In genomic region chr16:14263011-14263410, GRCh38 we compare ENCODE assay signal across 15 cellular contexts.
"Had no signal": no experiment of that assay in that cellular context is flagged by ENCODE, and none has a peak within 500 bp of the region (broad histone marks: within the 10 kb centered on the region; RNA-seq: fewer than 3 reads in every experiment).

No MANE protein-coding gene starts in this region.

- H3K27me3 Mint-ChIP-seq: activated CD4-positive, alpha-beta memory T cell treated with anti-CD3 and anti-CD28 coated beads for 36 hours; memory B cell had no signal

- H3K4me1 Mint-ChIP-seq: memory B cell, nephron progenitor cell had no signal

- H3K9me3 ChIP-seq: colonic mucosa, left ventricle myocardium inferior, tibial artery had no signal

- H3K4me3 Mint-ChIP-seq: activated CD4-positive, alpha-beta memory T cell treated with anti-CD3 and anti-CD28 coated beads for 36 hours; activated naive CD4-positive, alpha-beta T cell treated with anti-CD3 and anti-CD28 coated beads for 36 hours; activated T-cell treated with anti-CD3 and anti-CD28 coated beads, Interleukin-2, amount 50 U/mL, for 72 hours; memory B cell; nephron progenitor cell had no signal

- H3K9me3 Mint-ChIP-seq: activated CD4-positive, alpha-beta memory T cell treated with anti-CD3 and anti-CD28 coated beads for 36 hours; activated naive CD4-positive, alpha-beta T cell treated with anti-CD3 and anti-CD28 coated beads for 36 hours; activated T-cell treated with anti-CD3 and anti-CD28 coated beads, Interleukin-2, amount 50 U/mL, for 72 hours; memory B cell; nephron progenitor cell had no signal

- DNase-seq: activated CD4-positive, alpha-beta memory T cell treated with anti-CD3 and anti-CD28 coated beads for 36 hours; activated CD4-positive, alpha-beta T cell treated with anti-CD3 and anti-CD28 coated beads for 48 hours; activated effector memory CD4-positive, alpha-beta T cell treated with Interleukin-2 at 50 U/mL for 16 hours; activated naive CD4-positive, alpha-beta T cell treated with anti-CD3 and anti-CD28 coated beads for 36 hours; activated T-cell treated with anti-CD3 and anti-CD28 coated beads, Interleukin-2, amount 50 U/mL, for 72 hours; colonic mucosa; erythroblast; foreskin keratinocyte; left ventricle myocardium inferior; nephron progenitor cell; stimulated activated CD4-positive, alpha-beta T cell treated with anti-CD3 and anti-CD28 coated beads, Interleukin-4, amount 100 ng/mL, for 24 hours; stimulated activated naive CD8-positive, alpha-beta T cell treated with anti-CD3 and anti-CD28 coated beads, Interleukin-15, Interleukin-2, amounts not matched to agents 100 U/mL and 50 U/mL, for 24 hours; tibial artery had no signal

- H3K27ac ChIP-seq: colonic mucosa, foreskin keratinocyte, left ventricle myocardium inferior, parathyroid adenoma, tibial artery had no signal

- ATAC-seq: activated T-cell treated with anti-CD3 and anti-CD28 coated beads, Interleukin-2, amount 50 U/mL, for 72 hours; foreskin keratinocyte; stimulated activated naive CD8-positive, alpha-beta T cell treated with anti-CD3 and anti-CD28 coated beads, Interleukin-15, Interleukin-2, amounts not matched to agents 100 U/mL and 50 U/mL, for 24 hours had no signal

- H3K4me1 ChIP-seq: colonic mucosa, foreskin keratinocyte, left ventricle myocardium inferior, parathyroid adenoma, tibial artery had no signal

- H3K4me3 ChIP-seq: colonic mucosa, left ventricle myocardium inferior, tibial artery had no signal

- H3K27me3 ChIP-seq: colonic mucosa, foreskin keratinocyte, tibial artery had no signal

- H3K27ac Mint-ChIP-seq: activated CD4-positive, alpha-beta memory T cell treated with anti-CD3 and anti-CD28 coated beads for 36 hours; activated naive CD4-positive, alpha-beta T cell treated with anti-CD3 and anti-CD28 coated beads for 36 hours; activated T-cell treated with anti-CD3 and anti-CD28 coated beads, Interleukin-2, amount 50 U/mL, for 72 hours; memory B cell; nephron progenitor cell had no signal
